34 cellular contexts compared by ENCODE assay signal in the genomic region with DNA sequence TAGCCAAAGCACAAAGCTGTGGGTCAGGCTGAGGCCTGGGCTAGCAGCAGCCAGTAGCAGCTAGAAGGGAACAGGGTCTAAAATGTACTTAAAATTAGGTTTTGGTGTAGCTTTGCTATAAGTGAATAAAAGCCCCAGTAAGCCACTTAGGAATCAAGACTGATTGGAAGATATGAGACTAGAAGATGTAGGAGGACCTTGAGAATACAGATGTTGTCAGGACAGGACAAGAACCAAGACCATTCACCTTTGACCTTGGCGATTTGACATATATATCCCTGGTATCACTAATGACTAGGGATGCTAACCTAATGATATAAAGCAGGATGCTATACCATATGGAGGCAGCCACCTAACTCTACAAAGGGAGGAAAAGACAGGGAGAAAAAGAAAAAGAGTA.
"Had no signal": no experiment of that assay in that cellular context is flagged by ENCODE, and none has a peak within 500 bp of the region (broad histone marks: within the 10 kb centered on the region; RNA-seq: fewer than 3 reads in every experiment).

No MANE protein-coding gene starts in this region.

- DNase-seq: Karpas-422, Kasumi-1, MG63, MM.1S, MV-4-11, NCI-H1048, NCI-H1092, NCI-H1092 treated with DMSO at 0.1 percent for 48 hours, NCI-H1105, NCI-H1105 treated with DMSO at 0.1 percent for 48 hours, NCI-H1417, NCI-H1417 treated with DMSO at 0.1 percent for 48 hours, NCI-H1436, NCI-H1436 treated with DMSO at 0.1 percent for 48 hours, NCI-H146, NCI-H1694, NCI-H1694 treated with DMSO at 0.1 percent for 48 hours, NCI-H187, NCI-H187 treated with DMSO at 0.1 percent for 48 hours, NCI-H1930, NCI-H2029, NCI-H2029 treated with DMSO at 0.1 percent for 48 hours, NCI-H2081, NCI-H2081 treated with DMSO at 0.1 percent for 48 hours, NCI-H2107, NCI-H2171, NCI-H2171 treated with DMSO at 0.1 percent for 48 hours, NCI-H2227 treated with DMSO at 0.1 percent for 48 hours, NCI-H226, NCI-H345, NCI-H446, NCI-H446 treated with DMSO at 0.1 percent for 48 hours, NCI-H510A, NCI-H510A treated with DMSO at 0.1 percent for 48 hours had no signal
